Comparison of ENCODE assay signal across 8 cellular contexts in genomic region chr10:69994262-69994661, GRCh38. TPM values are rescaled to one million over a fixed set of nuclear protein-coding genes. Genes with fewer than 3 reads are reported as not detected.
DNase-seq lines count a peak whose midpoint lies in the region; ATAC-seq and TF ChIP-seq lines count a peak whose summit lies in the region.

No MANE protein-coding gene starts in this region.

- no peaks in the 10 kb centered on the region for H3K4me1 ChIP-seq in heart left ventricle
- H3K4me1 ChIP-seq in CD8-positive, alpha-beta T cell (ENCODE audit: insufficient read depth, low read length), result no peaks in the 10 kb centered on the region

- no peak overlapping the region for H3K4me3 ChIP-seq in heart left ventricle
- H3K4me3 ChIP-seq in CD8-positive, alpha-beta T cell (ENCODE audit: low read depth, low read length), result no peak overlapping the region

- no peak for TF ChIP-seq POLR2A in heart left ventricle (IDR thresholded peaks at IDR 0.05)

- H3K27ac ChIP-seq in heart left ventricle, result no peak overlapping the region
- H3K27ac ChIP-seq in CD8-positive, alpha-beta T cell (ENCODE audit: low read depth, low read length), result no peak overlapping the region

- no peak overlapping the region for H3K4me3 Mint-ChIP-seq in CD8-positive, alpha-beta T cell

- peaks cover 4% of the 10 kb centered on the region for H3K27me3 Mint-ChIP-seq in CD8-positive, alpha-beta T cell (ENCODE audit: low read depth)

- intact Hi-C loops in heart left ventricle (cut with DNase I), result no loop called here
- intact Hi-C loops in CD8-positive, alpha-beta T cell (cut with DNase I, micrococcal nuclease), result no loop called here

- no peaks in the 10 kb centered on the region for H3K9me3 Mint-ChIP-seq in CD8-positive, alpha-beta T cell

- no peaks in the 10 kb centered on the region for H3K36me3 ChIP-seq in heart left ventricle
- H3K36me3 ChIP-seq in CD8-positive, alpha-beta T cell (ENCODE audit: insufficient read depth, low read length), result no peaks in the 10 kb centered on the region

- no peaks in the 10 kb centered on the region for H3K4me1 Mint-ChIP-seq in CD8-positive, alpha-beta T cell (ENCODE audit: low read depth)

- POLR2A ChIA-PET in CD8-positive, alpha-beta T cell (lab: Charles Lee), result no interaction called here

- H3K36me3 Mint-ChIP-seq in CD8-positive, alpha-beta T cell, result no peaks in the 10 kb centered on the region

- no peak overlapping the region for H3K27ac Mint-ChIP-seq in CD8-positive, alpha-beta T cell

- WGBS in heart left ventricle, 4 donors, result 40 to 61% (median 49%) methylated on average over 2 of the region's 2 CpGs

- DNase-seq in Caki2 (ENCODE audit: low read depth) (peak; percentile 61), HT-29 (ENCODE audit: low spot score) (peak; percentile 56), SKM-1 (lab: John Stamatoyannopoulos, UW; ENCODE audit: unreplicated experiment) (peak; percentile 71), heart left ventricle (peak in 4 of 5 donors; percentile 30 to 42 (median 34)), COR-L47 (lab: John Stamatoyannopoulos, UW) (no peak)
- DNase-seq in CD8-positive, alpha-beta T cell, result no peak

- CTCF ChIA-PET in CD8-positive, alpha-beta T cell (lab: Charles Lee), result no interaction called here

- in situ Hi-C loops in Caki2 (cut with HindIII; ENCODE audit: low pct_unique_long_range_greater_than_20kb, low sequenced_read_pairs), result no loop called here

- no peak for TF ChIP-seq CTCF in heart left ventricle (IDR thresholded peaks at IDR 0.05)
- TF ChIP-seq CTCF in CD8-positive, alpha-beta T cell (IDR thresholded peaks at IDR 0.05), result no peak

- no peaks in the 10 kb centered on the region for H3K9me3 ChIP-seq in heart left ventricle
- H3K9me3 ChIP-seq in CD8-positive, alpha-beta T cell (ENCODE audit: low read length), result no peaks in the 10 kb centered on the region

- no peaks in the 10 kb centered on the region for H3K27me3 ChIP-seq in heart left ventricle
- no peaks in the 10 kb centered on the region for H3K27me3 ChIP-seq in CD8-positive, alpha-beta T cell (ENCODE audit: insufficient read depth, low read length)

- ATAC-seq in heart left ventricle (peak; percentile 47 to 79 (median 73)), GM19328 (IDR thresholded peaks at IDR 0.05; ENCODE audit: unreplicated experiment) (no peak), GM19467 (IDR thresholded peaks at IDR 0.05; ENCODE audit: unreplicated experiment) (no peak)
- no peak for ATAC-seq in CD8-positive, alpha-beta T cell

RNA-seq across cellular contexts. Expression of gene MACROH2A2, which starts 58.4 kb away (rescaled TPM):
- total RNA-seq in Caki2 (2014; rRNA removed; shearing (Covaris generic); ENCODE audit: low replicate concordance), result 29.0 and 29.4 TPM in 2 replicates
- not detected in 2 replicates for total RNA-seq in HT-29 (2014; rRNA removed; shearing (Covaris generic))
- total RNA-seq in heart left ventricle, result 10 to 100 TPM; 11.8 to 21.3 (median 14.8) TPM
- polyA plus RNA-seq in heart left ventricle, result 10 to 100 TPM; 12.0 to 13.3 TPM
- total RNA-seq in CD8-positive, alpha-beta T cell, result 1 to 10 TPM; 2.5 to 2.6 TPM

Comparison
In these comparisons a context has a peak if more than half of its experiments do, and no peak if none do; other contexts are left out.
1. DNase-seq: peak in Caki2 (single experiment), HT-29 (single experiment), SKM-1 (single experiment) and heart left ventricle (4 of 5); none in COR-L47 (single experiment) and CD8-positive, alpha-beta T cell (0 of 7).
2. ATAC-seq: peak in heart left ventricle (4 of 4); none in GM19328 (single experiment), CD8-positive, alpha-beta T cell (single experiment) and GM19467 (single experiment).